In the genomic region with DNA sequence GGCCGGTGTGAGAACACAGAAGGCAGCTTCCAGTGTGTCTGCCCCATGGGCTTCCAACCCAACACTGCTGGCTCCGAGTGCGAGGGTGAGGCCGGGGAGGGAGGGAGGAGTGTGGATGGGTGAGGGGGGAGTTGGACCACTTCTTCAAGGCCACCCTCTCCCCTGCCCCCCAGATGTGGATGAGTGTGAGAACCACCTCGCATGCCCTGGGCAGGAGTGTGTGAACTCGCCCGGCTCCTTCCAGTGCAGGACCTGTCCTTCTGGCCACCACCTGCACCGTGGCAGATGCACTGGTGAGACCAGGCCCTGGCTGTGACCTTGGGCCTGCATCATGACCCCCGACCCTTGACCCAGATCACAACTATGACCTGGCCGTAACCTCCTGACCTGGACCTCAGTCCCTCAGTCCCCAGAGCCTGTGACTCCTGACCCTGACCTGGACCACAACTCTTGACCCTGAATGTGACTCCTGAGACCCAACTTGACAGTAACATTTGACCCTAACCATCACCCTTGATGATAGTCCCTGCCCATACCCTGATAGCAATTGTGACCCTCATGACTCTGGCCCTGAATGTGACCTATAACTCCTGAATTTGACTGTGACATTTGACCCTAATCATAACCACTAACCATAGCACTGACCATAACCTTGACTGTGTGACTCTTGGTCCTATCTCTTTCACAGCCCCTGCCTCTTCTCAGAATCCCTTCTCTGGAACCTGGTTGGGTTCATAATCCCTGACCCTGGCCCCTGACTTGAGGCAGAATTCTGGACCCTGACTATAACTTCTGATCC, we compare ENCODE assay signal across 2 cellular contexts.
TF ChIP-seq lines count a peak whose summit lies in the region.

No MANE protein-coding gene starts in this region.

TF ChIP-seq in IMR-90, 13 proteins besides CTCF, POLR2A, EP300 and RAD21:
- TF ChIP-seq NFE2L2 (IDR thresholded peaks at IDR 0.05; ENCODE audit: low read depth, low read length) (no peak), BHLHE40 (IDR thresholded peaks at IDR 0.05; ENCODE audit: low read depth, low read length) (no peak), MAFK (IDR thresholded peaks at IDR 0.05; ENCODE audit: low read depth, low read length) (no peak), SMC3 (IDR thresholded peaks at IDR 0.05; ENCODE audit: low read depth, low read length) (no peak), RFX5 (IDR thresholded peaks at IDR 0.05; ENCODE audit: low read depth, low read length) (no peak), FOS (IDR thresholded peaks at IDR 0.05; ENCODE audit: low read depth, low read length) (no peak)
- TF ChIP-seq, protein P1, sequence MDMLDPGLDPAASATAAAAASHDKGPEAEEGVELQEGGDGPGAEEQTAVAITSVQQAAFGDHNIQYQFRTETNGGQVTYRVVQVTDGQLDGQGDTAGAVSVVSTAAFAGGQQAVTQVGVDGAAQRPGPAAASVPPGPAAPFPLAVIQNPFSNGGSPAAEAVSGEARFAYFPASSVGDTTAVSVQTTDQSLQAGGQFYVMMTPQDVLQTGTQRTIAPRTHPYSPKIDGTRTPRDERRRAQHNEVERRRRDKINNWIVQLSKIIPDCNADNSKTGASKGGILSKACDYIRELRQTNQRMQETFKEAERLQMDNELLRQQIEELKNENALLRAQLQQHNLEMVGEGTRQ (IDR thresholded peaks at IDR 0.05; ENCODE audit: low read depth, low read length): no peak

TF ChIP-seq in SK-N-SH, 30 proteins besides CTCF, POLR2A, EP300 and RAD21:
- TF ChIP-seq, protein P2, sequence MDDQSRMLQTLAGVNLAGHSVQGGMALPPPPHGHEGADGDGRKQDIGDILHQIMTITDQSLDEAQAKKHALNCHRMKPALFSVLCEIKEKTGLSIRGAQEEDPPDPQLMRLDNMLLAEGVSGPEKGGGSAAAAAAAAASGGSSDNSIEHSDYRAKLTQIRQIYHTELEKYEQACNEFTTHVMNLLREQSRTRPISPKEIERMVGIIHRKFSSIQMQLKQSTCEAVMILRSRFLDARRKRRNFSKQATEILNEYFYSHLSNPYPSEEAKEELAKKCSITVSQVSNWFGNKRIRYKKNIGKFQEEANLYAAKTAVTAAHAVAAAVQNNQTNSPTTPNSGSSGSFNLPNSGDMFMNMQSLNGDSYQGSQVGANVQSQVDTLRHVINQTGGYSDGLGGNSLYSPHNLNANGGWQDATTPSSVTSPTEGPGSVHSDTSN (IDR thresholded peaks at IDR 0.05): no peak
